Comparison of ENCODE assay signal across 1 cellular context in the genomic region with DNA sequence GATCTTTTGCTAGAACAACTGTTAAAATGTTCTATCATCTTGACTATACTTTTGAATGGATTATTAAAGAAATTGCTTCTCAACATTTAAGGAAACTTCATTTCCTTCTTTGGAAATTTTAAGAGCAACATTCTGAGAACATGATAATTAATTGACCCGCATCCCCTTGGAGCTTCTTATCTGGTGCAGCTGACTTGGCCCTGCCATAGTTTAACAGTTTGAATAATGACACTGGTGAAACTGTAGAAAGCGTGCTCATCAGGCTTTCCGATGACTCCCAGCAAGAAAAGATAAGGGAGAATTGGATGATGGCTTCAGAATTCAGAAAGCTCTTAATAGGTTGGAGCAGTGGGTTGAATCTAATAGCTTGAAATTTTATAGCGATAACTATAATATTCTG.
TF ChIP-seq lines count a peak whose summit lies in the region.

No MANE protein-coding gene starts in this region.

TF ChIP-seq in K562, 482 proteins besides CTCF, POLR2A, EP300 and RAD21 (continued from another document and continues in another):
- TF ChIP-seq, protein P1, sequence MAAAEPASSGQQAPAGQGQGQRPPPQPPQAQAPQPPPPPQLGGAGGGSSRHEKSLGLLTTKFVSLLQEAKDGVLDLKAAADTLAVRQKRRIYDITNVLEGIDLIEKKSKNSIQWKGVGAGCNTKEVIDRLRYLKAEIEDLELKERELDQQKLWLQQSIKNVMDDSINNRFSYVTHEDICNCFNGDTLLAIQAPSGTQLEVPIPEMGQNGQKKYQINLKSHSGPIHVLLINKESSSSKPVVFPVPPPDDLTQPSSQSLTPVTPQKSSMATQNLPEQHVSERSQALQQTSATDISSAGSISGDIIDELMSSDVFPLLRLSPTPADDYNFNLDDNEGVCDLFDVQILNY (CRISPR knock-in tag; IDR thresholded peaks at IDR 0.05): no peak
- TF ChIP-seq, protein P2, sequence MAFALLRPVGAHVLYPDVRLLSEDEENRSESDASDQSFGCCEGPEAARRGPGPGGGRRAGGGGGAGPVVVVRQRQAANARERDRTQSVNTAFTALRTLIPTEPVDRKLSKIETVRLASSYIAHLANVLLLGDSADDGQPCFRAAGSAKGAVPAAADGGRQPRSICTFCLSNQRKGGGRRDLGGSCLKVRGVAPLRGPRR (CRISPR knock-in tag; IDR thresholded peaks at IDR 0.05): no peak
- TF ChIP-seq FOXP4 (CRISPR knock-in tag; IDR thresholded peaks at IDR 0.05; ENCODE audit: borderline replicate concordance) (no peak), E4F1 (CRISPR knock-in tag; IDR thresholded peaks at IDR 0.05; ENCODE audit: borderline replicate concordance) (no peak), MTA2 (IDR thresholded peaks at IDR 0.05; ENCODE audit: low read depth) (peak; percentile 70), CXXC5 (CRISPR knock-in tag; IDR thresholded peaks at IDR 0.05) (peak; percentile 78), CHD1 (IDR thresholded peaks at IDR 0.05; ENCODE audit: low read length) (no peak), ZNF282 (CRISPR knock-in tag; IDR thresholded peaks at IDR 0.05) (no peak), TRIM24 (IDR thresholded peaks at IDR 0.05) (peak; percentile 46 to 55; a peak in 1 of 4 replicates), JUND (IDR thresholded peaks at IDR 0.05; ENCODE audit: borderline replicate concordance, low read depth, low read length) (peak; percentile 90), JUND (tag; IDR thresholded peaks at IDR 0.05; ENCODE audit: borderline replicate concordance, low read depth, low read length) (peak; percentile 69; the same call in 1 of the 3 replicates), SRSF9 (IDR thresholded peaks at IDR 0.05; ENCODE audit: borderline replicate concordance, low read depth, low read length) (no peak), NCOA2 (IDR thresholded peaks at IDR 0.05; ENCODE audit: partially characterized antibody in 2 of 2) (no peak), ELF2 (CRISPR knock-in tag; IDR thresholded peaks at IDR 0.05) (no peak), KLF1 (tag; IDR thresholded peaks at IDR 0.05) (no peak), HNRNPL (IDR thresholded peaks at IDR 0.05; ENCODE audit: low read depth, low read length) (no peak), ZNF23 (CRISPR knock-in tag; IDR thresholded peaks at IDR 0.05) (no peak), MEIS2 (IDR thresholded peaks at IDR 0.05; ENCODE audit: partially characterized antibody) (peak; percentile 99), MXI1 (IDR thresholded peaks at IDR 0.05; ENCODE audit: low read depth, low read length) (0 out of 2 replicates have a peak, but pooled peaks have one; percentile 35), HDAC8 (tag; IDR thresholded peaks at IDR 0.05) (no peak), HDAC1 (IDR thresholded peaks at IDR 0.05) (peak in 1 of 2 experiments; percentile 78; a peak in 2 of 4 replicates), POLR3G (IDR thresholded peaks at IDR 0.05; ENCODE audit: extremely low read depth, insufficient read length, insufficient replicate concordance) (no peak), ELF4 (CRISPR knock-in tag; IDR thresholded peaks at IDR 0.05) (no peak), JUN (IDR thresholded peaks at IDR 0.05; ENCODE audit: borderline replicate concordance, low read depth, low read length) (peak; percentile 28; the same call in 1 of the 2 replicates), JUN (CRISPR knock-in tag; IDR thresholded peaks at IDR 0.05; ENCODE audit: borderline replicate concordance) (no peak), SIN3A (IDR thresholded peaks at IDR 0.05; ENCODE audit: borderline replicate concordance in 2 of 2, control insufficient read depth in 1 of 2, low read depth in 2 of 2, low read length in 2 of 2) (no peak), YBX1 (IDR thresholded peaks at IDR 0.05) (no peak), ZFP36 (IDR thresholded peaks at IDR 0.05; ENCODE audit: low read depth, low read length, partially characterized antibody) (no peak), FIP1L1 (IDR thresholded peaks at IDR 0.05; ENCODE audit: low read depth, low read length, poor library complexity, severe bottlenecking) (no peak), NCOR1 (IDR thresholded peaks at IDR 0.05) (peak; percentile 77), POLR2AphosphoS5 (IDR thresholded peaks at IDR 0.05; ENCODE audit: control insufficient read depth, insufficient read depth, low read depth, low read length) (peak; percentile 77; the same call in 1 of the 2 replicates), ARID1B (IDR thresholded peaks at IDR 0.05) (peak; percentile 92), MNT (conservative IDR thresholded peaks at IDR 0.05) (peak; percentile 31 to 74; a peak in 2 of 4 replicates), CHCHD3 (CRISPR knock-in tag; IDR thresholded peaks at IDR 0.05) (no peak), CBFA2T2 (conservative IDR thresholded peaks at IDR 0.05) (peak; percentile 80), SMARCC2 (IDR thresholded peaks at IDR 0.05; ENCODE audit: low read depth) (peak; percentile 85), ZBTB17 (CRISPR knock-in tag; IDR thresholded peaks at IDR 0.05) (no peak), TRIM28 (IDR thresholded peaks at IDR 0.05) (no peak), CBX2 (IDR thresholded peaks at IDR 0.05; ENCODE audit: insufficient read depth, low read length, poor library complexity, severe bottlenecking) (no peak), MTA1 (IDR thresholded peaks at IDR 0.05; ENCODE audit: borderline replicate concordance) (peak; percentile 63; the same call in 1 of the 2 replicates), PYGO2 (tag; IDR thresholded peaks at IDR 0.05) (no peak; the same call in 1 of the 2 replicates), GATA2 (CRISPR knock-in tag; IDR thresholded peaks at IDR 0.05) (peak; percentile 75), ZNF551 (CRISPR knock-in tag; IDR thresholded peaks at IDR 0.05) (no peak), ZNF395 (CRISPR knock-in tag; IDR thresholded peaks at IDR 0.05) (no peak), NFXL1 (CRISPR knock-in tag; IDR thresholded peaks at IDR 0.05) (no peak), RBM22 (IDR thresholded peaks at IDR 0.05; ENCODE audit: low read depth, low read length, poor library complexity, severe bottlenecking) (no peak), ESRRB (CRISPR knock-in tag; IDR thresholded peaks at IDR 0.05; ENCODE audit: borderline replicate concordance) (no peak), NELFE (IDR thresholded peaks at IDR 0.05; ENCODE audit: insufficient read depth, insufficient read length) (no peak)
- TF ChIP-seq, protein P3, sequence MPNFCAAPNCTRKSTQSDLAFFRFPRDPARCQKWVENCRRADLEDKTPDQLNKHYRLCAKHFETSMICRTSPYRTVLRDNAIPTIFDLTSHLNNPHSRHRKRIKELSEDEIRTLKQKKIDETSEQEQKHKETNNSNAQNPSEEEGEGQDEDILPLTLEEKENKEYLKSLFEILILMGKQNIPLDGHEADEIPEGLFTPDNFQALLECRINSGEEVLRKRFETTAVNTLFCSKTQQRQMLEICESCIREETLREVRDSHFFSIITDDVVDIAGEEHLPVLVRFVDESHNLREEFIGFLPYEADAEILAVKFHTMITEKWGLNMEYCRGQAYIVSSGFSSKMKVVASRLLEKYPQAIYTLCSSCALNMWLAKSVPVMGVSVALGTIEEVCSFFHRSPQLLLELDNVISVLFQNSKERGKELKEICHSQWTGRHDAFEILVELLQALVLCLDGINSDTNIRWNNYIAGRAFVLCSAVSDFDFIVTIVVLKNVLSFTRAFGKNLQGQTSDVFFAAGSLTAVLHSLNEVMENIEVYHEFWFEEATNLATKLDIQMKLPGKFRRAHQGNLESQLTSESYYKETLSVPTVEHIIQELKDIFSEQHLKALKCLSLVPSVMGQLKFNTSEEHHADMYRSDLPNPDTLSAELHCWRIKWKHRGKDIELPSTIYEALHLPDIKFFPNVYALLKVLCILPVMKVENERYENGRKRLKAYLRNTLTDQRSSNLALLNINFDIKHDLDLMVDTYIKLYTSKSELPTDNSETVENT (CRISPR knock-in tag; IDR thresholded peaks at IDR 0.05): no peak
- TF ChIP-seq, protein P4, sequence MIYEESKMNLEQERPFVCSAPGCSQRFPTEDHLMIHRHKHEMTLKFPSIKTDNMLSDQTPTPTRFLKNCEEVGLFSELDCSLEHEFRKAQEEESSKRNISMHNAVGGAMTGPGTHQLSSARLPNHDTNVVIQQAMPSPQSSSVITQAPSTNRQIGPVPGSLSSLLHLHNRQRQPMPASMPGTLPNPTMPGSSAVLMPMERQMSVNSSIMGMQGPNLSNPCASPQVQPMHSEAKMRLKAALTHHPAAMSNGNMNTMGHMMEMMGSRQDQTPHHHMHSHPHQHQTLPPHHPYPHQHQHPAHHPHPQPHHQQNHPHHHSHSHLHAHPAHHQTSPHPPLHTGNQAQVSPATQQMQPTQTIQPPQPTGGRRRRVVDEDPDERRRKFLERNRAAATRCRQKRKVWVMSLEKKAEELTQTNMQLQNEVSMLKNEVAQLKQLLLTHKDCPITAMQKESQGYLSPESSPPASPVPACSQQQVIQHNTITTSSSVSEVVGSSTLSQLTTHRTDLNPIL (CRISPR knock-in tag; IDR thresholded peaks at IDR 0.05): no peak
- TF ChIP-seq, protein P5, sequence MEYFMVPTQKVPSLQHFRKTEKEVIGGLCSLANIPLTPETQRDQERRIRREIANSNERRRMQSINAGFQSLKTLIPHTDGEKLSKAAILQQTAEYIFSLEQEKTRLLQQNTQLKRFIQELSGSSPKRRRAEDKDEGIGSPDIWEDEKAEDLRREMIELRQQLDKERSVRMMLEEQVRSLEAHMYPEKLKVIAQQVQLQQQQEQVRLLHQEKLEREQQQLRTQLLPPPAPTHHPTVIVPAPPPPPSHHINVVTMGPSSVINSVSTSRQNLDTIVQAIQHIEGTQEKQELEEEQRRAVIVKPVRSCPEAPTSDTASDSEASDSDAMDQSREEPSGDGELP (CRISPR knock-in tag; IDR thresholded peaks at IDR 0.05; ENCODE audit: borderline replicate concordance): peak; percentile 76; the same call in 1 of the 2 replicates
- TF ChIP-seq, protein P6, sequence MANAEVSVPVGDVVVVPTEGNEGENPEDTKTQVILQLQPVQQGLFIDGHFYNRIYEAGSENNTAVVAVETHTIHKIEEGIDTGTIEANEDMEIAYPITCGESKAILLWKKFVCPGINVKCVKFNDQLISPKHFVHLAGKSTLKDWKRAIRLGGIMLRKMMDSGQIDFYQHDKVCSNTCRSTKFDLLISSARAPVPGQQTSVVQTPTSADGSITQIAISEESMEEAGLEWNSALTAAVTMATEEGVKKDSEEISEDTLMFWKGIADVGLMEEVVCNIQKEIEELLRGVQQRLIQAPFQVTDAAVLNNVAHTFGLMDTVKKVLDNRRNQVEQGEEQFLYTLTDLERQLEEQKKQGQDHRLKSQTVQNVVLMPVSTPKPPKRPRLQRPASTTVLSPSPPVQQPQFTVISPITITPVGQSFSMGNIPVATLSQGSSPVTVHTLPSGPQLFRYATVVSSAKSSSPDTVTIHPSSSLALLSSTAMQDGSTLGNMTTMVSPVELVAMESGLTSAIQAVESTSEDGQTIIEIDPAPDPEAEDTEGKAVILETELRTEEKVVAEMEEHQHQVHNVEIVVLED (CRISPR knock-in tag; IDR thresholded peaks at IDR 0.05): no peak
